In the genomic region with DNA sequence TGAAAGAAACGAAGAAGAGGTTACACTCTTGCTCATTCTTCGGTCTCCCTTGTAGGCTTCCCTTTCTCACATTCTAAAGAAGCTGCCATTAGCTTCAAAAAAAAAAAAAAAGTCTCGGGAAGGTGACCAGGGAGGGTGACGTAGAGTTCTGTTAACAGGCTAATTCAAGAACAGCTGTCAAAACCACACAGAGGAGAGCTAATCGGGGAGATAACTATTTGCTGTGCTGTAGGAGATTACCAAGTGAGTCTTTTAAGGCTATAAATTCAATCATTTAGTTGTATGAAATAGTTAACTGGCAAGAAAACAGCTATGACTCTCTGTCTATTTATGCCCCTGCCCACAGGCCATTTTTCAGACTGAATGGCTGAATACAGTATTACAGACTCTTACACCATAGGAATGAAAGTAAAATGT, we compare ENCODE assay signal across 10 cellular contexts.
DNase-seq lines count a peak whose midpoint lies in the region; ATAC-seq and TF ChIP-seq lines count a peak whose summit lies in the region.
"Had no signal": no experiment of that assay in that cellular context is flagged by ENCODE, and none has a peak within 500 bp of the region (broad histone marks: within the 10 kb centered on the region; RNA-seq: fewer than 3 reads in every experiment).

No MANE protein-coding gene starts in this region.

- H3K4me3 ChIP-seq in SJSA1 (peak overlapping the region; percentile 46), fibroblast of villous mesenchyme (ENCODE audit: low read depth, low read length) (peak overlapping the region; percentile 65), osteoblast (ENCODE audit: insufficient read depth, low read length) (peak overlapping the region; percentile 74)

- peak overlapping the region; percentile 98 for H3K4me2 ChIP-seq in osteoblast (ENCODE audit: insufficient read depth, low read length)

- no peak overlapping the region for H2AFZ ChIP-seq in osteoblast (ENCODE audit: low read length)

- H4K20me1 ChIP-seq in osteoblast (ENCODE audit: insufficient read depth, low read length): peaks cover 4% of the 10 kb centered on the region

- no peaks in the 10 kb centered on the region for H3K27me3 ChIP-seq in SJSA1 (replicated peaks)
- no peaks in the 10 kb centered on the region for H3K27me3 ChIP-seq in osteoblast (ENCODE audit: insufficient read depth, low read length)

- DNase-seq in Ammon's horn (ENCODE audit: low spot score) (peak; percentile 23), SJSA1 (ENCODE audit: low read depth in 1 of 2, low spot score in 2 of 2) (peak in 1 of 2 experiments; percentile 70), fibroblast of villous mesenchyme (ENCODE audit: low read depth) (peak; percentile 91), osteoblast (ENCODE audit: insufficient read length, low spot score, missing footprints) (no peak), NCI-H1092 treated with DMSO at 0.1 percent for 48 hours (lab: John Stamatoyannopoulos, UW) (no peak), iPS-NIHi11 (ENCODE audit: low spot score) (no peak)
- no peak for DNase-seq in activated effector memory CD4-positive, alpha-beta T cell treated with Interleukin-2 at 50 U/mL for 16 hours
- DNase-seq: DND-41, NCI-H1105 had no signal

- peaks cover 13% of the 10 kb centered on the region; the same call in 1 of the 2 replicates for H3K36me3 ChIP-seq in SJSA1
- peaks cover 14% of the 10 kb centered on the region for H3K36me3 ChIP-seq in osteoblast (ENCODE audit: insufficient read depth, low read length)

- H3K9me3 ChIP-seq in SJSA1 (replicated peaks): no peaks in the 10 kb centered on the region
- H3K9me3 ChIP-seq in osteoblast (ENCODE audit: low read depth, low read length): no peaks in the 10 kb centered on the region

- no peak for TF ChIP-seq CTCF in fibroblast of villous mesenchyme (IDR thresholded peaks at IDR 0.05; ENCODE audit: insufficient read depth, low read depth, low read length)
- TF ChIP-seq CTCF in osteoblast (IDR thresholded peaks at IDR 0.05; ENCODE audit: extremely low read depth, low read depth, low read length): no peak

- ATAC-seq in GM18519 (IDR thresholded peaks at IDR 0.05; ENCODE audit: low FRiP score, unreplicated experiment): no peak

- H3K79me2 ChIP-seq in osteoblast (ENCODE audit: insufficient read depth, low read length): peaks cover 45% of the 10 kb centered on the region

- H3K4me1 ChIP-seq in SJSA1 (replicated peaks) (peaks cover 24% of the 10 kb centered on the region), osteoblast (ENCODE audit: insufficient read depth, low read length) (peaks cover 27% of the 10 kb centered on the region)

- H3K27ac ChIP-seq in SJSA1 (peak overlapping the region; percentile 91), osteoblast (ENCODE audit: low read depth, low read length) (peak overlapping the region; percentile 94)

Comparison
In these comparisons a context has a peak if more than half of its experiments do, and no peak if none do; other contexts are left out.
1. DNase-seq: peak in Ammon's horn (single experiment) and fibroblast of villous mesenchyme (single experiment); none in osteoblast (single experiment), NCI-H1092 treated with DMSO at 0.1 percent for 48 hours (single experiment), activated effector memory CD4-positive, alpha-beta T cell treated with Interleukin-2 at 50 U/mL for 16 hours (single experiment) and iPS-NIHi11 (single experiment).
2. Peak in every context shown above with its lines, with median percentiles within 50 percentile points of each other: H3K4me3 ChIP-seq.